In genomic region chr20:59783020-59784010, GRCh38 we compare ENCODE assay signal across 8 cellular contexts.
DNase-seq lines count a peak whose midpoint lies in the region; TF ChIP-seq lines count a peak whose summit lies in the region.

No MANE protein-coding gene starts in this region.

- TF ChIP-seq CTCF in astrocyte of the cerebellum (IDR thresholded peaks at IDR 0.05; ENCODE audit: low read depth, low read length, missing control alignments) = peak; percentile 90

- CTCF ChIA-PET in HEK293T (lab: Yijun Ruan, JAX) = interaction anchor here (0.9 to 3.6 kb wide), 4 partner anchors 53 to 68 kb away, joined by 6 to 18 read pairs (median 8); no protein-coding TSS in a partner anchor

- in situ Hi-C loops in astrocyte of the cerebellum (cut with HindIII; ENCODE audit: low sequenced_read_pairs) = no loop called here

- peak; percentile 60 for DNase-seq in DMS79 treated with DMSO at 0.1 percent for 48 hours (lab: John Stamatoyannopoulos, UW)
- peak; percentile 84 for DNase-seq in HEK293T (ENCODE audit: extremely low spot score)
- DNase-seq in NCI-H526 treated with DMSO at 0.1 percent for 48 hours (lab: John Stamatoyannopoulos, UW) = peak; percentile 23
- DNase-seq in astrocyte of the cerebellum (ENCODE audit: low read depth) = peak; percentile 11
- DNase-seq in hypothalamus (lab: John Stamatoyannopoulos, UW) = peak in 37 of 51 donors; percentile 8 to 77 (median 42)
- DNase-seq in stimulated activated CD4-positive, alpha-beta T cell treated with anti-CD3 and anti-CD28 coated beads, Interleukin-12 subunit alpha, Interleukin-12 subunit beta, amount 100 ng/mL, for 48 hours (ENCODE audit: low read depth in 2 of 3, low spot score in 1 of 3) = peak; percentile 16 to 47 (median 21)
- DNase-seq in central memory CD4-positive, alpha-beta T cell = no peak
- DNase-seq in activated CD4-positive, CD25-positive, alpha-beta regulatory T cell (lab: John Stamatoyannopoulos, UW) = no peak

- H3K4me3 ChIP-seq in astrocyte of the cerebellum (ENCODE audit: low read depth, low read length) = no peak overlapping the region

- POLR2A ChIA-PET in HEK293T (lab: Yijun Ruan, JAX) = interaction anchor here (1.1 kb wide), 1 partner anchor 48 kb away, joined by 4 read pairs; no protein-coding TSS in a partner anchor

TF ChIP-seq in HEK293T, 16 proteins besides CTCF, POLR2A, EP300 and RAD21:
- no peak for TF ChIP-seq ZNF384 (IDR thresholded peaks at IDR 0.05)
- no peak for TF ChIP-seq HDGF (IDR thresholded peaks at IDR 0.05; ENCODE audit: borderline replicate concordance)
- no peak for TF ChIP-seq CTBP1 (IDR thresholded peaks at IDR 0.05; ENCODE audit: borderline replicate concordance)
- TF ChIP-seq ARNT (IDR thresholded peaks at IDR 0.05) = no peak
- no peak for TF ChIP-seq L3MBTL2 (conservative IDR thresholded peaks at IDR 0.05)
- no peak for TF ChIP-seq ELF4 (IDR thresholded peaks at IDR 0.05)
- no peak for TF ChIP-seq BHLHE40 (IDR thresholded peaks at IDR 0.05; ENCODE audit: borderline replicate concordance)
- no peak for TF ChIP-seq FOXA1 (IDR thresholded peaks at IDR 0.05)
- TF ChIP-seq TARDBP (IDR thresholded peaks at IDR 0.05) = no peak
- TF ChIP-seq PKNOX1 (IDR thresholded peaks at IDR 0.05) = no peak
- TF ChIP-seq FOXM1 (IDR thresholded peaks at IDR 0.05; ENCODE audit: borderline replicate concordance) = no peak
- no peak for TF ChIP-seq LEF1 (IDR thresholded peaks at IDR 0.05; ENCODE audit: borderline replicate concordance)
- TF ChIP-seq FOXK2 (IDR thresholded peaks at IDR 0.05) = no peak
- no peak for TF ChIP-seq SP1 (IDR thresholded peaks at IDR 0.05)
- TF ChIP-seq SUZ12 (IDR thresholded peaks at IDR 0.05) = no peak
- TF ChIP-seq NFRKB (IDR thresholded peaks at IDR 0.05) = no peak

Comparison
In these comparisons a context has a peak if more than half of its experiments do, and no peak if none do; other contexts are left out.
1. DNase-seq: peak in DMS79 treated with DMSO at 0.1 percent for 48 hours (single experiment), HEK293T (single experiment), NCI-H526 treated with DMSO at 0.1 percent for 48 hours (single experiment), astrocyte of the cerebellum (single experiment), hypothalamus (37 of 51) and stimulated activated CD4-positive, alpha-beta T cell treated with anti-CD3 and anti-CD28 coated beads, Interleukin-12 subunit alpha, Interleukin-12 subunit beta, amount 100 ng/mL, for 48 hours (3 of 3); none in central memory CD4-positive, alpha-beta T cell (single experiment) and activated CD4-positive, CD25-positive, alpha-beta regulatory T cell (0 of 4).